In genomic region chr10:79347894-79348639, GRCh38 we compare ENCODE assay signal across 8 cellular contexts. TPM values are rescaled to one million over a fixed set of nuclear protein-coding genes. Genes with fewer than 3 reads are reported as not detected.
DNase-seq lines count a peak whose midpoint lies in the region; ATAC-seq lines count a peak whose summit lies in the region.

No MANE protein-coding gene starts in this region.

- ATAC-seq in GM21619 (IDR thresholded peaks at IDR 0.05; ENCODE audit: unreplicated experiment) (peak; percentile 67), left lobe of liver (peak; percentile 63)

- peak; percentile 50 for DNase-seq in Jurkat, Clone E6-1 (ENCODE audit: low read depth, low spot score)
- peak; percentile 31 to 57 (median 52) for DNase-seq in activated CD4-positive, CD25-positive, alpha-beta regulatory T cell (lab: John Stamatoyannopoulos, UW)
- DNase-seq in cerebellar cortex (ENCODE audit: low spot score) (peak; percentile 36), left lobe of liver (ENCODE audit: low spot score) (peak; percentile 81), cerebellar nuclear complex (lab: John Stamatoyannopoulos, UW) (no peak)
- peak; percentile 63 to 70 for DNase-seq in stimulated activated CD4-positive, alpha-beta T cell treated with anti-CD3 and anti-CD28 coated beads, Interleukin-2, amount 100 ng/mL, for 48 hours

- H3K4me3 ChIP-seq in GM08714 (ENCODE audit: low read length): peak overlapping the region; percentile 89
- H3K4me3 ChIP-seq in Jurkat, Clone E6-1 (ENCODE audit: low read length): peak overlapping the region; percentile 81

RNA-seq across cellular contexts. Expression of gene PPIF, which starts 0.8 kb away (rescaled TPM):
- 80.3 TPM for polyA plus RNA-seq in Jurkat, Clone E6-1 (2012; ENCODE audit: insufficient read depth, insufficient read length)
- 93.4 TPM for total RNA-seq in left lobe of liver

Comparison
In these comparisons a context has a peak if more than half of its experiments do, and no peak if none do; other contexts are left out.
1. DNase-seq: peak in Jurkat, Clone E6-1 (single experiment), activated CD4-positive, CD25-positive, alpha-beta regulatory T cell (4 of 4), cerebellar cortex (single experiment), left lobe of liver (single experiment) and stimulated activated CD4-positive, alpha-beta T cell treated with anti-CD3 and anti-CD28 coated beads, Interleukin-2, amount 100 ng/mL, for 48 hours (2 of 2); none in cerebellar nuclear complex (0 of 2).